ENCODE assay signal across 13 cellular contexts in the genomic region with DNA sequence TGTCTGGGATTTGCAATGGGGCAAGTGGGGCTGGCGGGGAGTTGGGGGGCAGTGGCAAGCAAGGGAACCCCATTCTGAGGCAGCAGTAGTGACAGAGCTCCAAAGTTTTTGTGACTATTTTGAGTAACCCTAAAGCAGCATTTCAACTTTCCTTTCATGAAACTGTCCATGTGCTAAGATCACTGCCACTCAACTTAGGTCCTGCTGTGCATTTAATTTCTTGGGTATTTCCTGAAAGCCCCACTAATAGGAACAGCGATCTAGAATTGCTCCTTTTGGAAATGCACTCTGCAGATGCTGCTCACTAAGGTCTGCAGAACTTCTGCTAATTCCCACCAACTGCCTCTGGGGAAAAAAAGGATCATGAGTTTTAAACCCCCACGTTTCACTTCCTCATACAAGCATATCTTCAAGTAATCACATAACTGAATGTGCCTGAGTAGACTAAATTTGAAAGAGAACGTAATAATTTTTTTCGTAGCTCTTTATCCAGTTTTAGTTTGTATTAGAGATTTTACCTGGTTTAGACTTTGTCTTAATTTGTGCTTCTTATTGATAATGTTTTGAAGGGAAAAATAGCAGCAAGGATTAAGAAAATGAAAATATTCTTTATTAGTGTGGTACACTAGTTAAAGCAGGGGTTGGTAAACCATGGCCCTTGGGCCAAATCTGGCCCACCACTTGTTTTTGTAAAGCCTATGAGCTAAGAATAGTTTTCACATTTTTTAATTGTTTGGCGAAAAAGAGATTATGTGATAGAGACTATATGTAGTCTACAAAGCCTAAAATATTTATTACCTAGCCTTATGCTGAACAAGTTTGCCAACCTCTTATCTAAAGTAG. TPM values are rescaled to one million over a fixed set of nuclear protein-coding genes. Genes with fewer than 3 reads are reported as not detected.
DNase-seq lines count a peak whose midpoint lies in the region; ATAC-seq lines count a peak whose summit lies in the region.
"Had no signal": no experiment of that assay in that cellular context is flagged by ENCODE, and none has a peak within 500 bp of the region (broad histone marks: within the 10 kb centered on the region; RNA-seq: fewer than 3 reads in every experiment).

No MANE protein-coding gene starts in this region.

- no peaks in the 10 kb centered on the region for H3K9me3 Mint-ChIP-seq in naive B cell
- H3K9me3 Mint-ChIP-seq: central memory CD8-positive, alpha-beta T cell; nephron progenitor cell had no signal

- peaks cover 4 to 7% (median 5%) of the 10 kb centered on the region in 3 donors for H3K4me1 Mint-ChIP-seq in naive B cell
- H3K4me1 Mint-ChIP-seq: central memory CD8-positive, alpha-beta T cell; nephron progenitor cell had no signal

- ATAC-seq in GM19023 (IDR thresholded peaks at IDR 0.05; ENCODE audit: unreplicated experiment) (peak; percentile 88), HG02759 (IDR thresholded peaks at IDR 0.05; ENCODE audit: unreplicated experiment) (peak; percentile 98), HG03575 (IDR thresholded peaks at IDR 0.05; ENCODE audit: extremely low read depth, insufficient number of reproducible peaks, low FRiP score, unreplicated experiment) (peak; percentile 95), naive B cell (ENCODE audit: low read depth in 2 of 2) (peak; percentile 69 to 74)
- ATAC-seq: K562, SK-N-SH treated with all-trans-retinoic acid at 6 μM for 48 hours had no signal

- DNase-seq in naive B cell (peak; percentile 18), midbrain (lab: John Stamatoyannopoulos, UW) (no peak), kidney tubule cell (ENCODE audit: low spot score) (no peak)
- no peak for DNase-seq in stimulated activated CD4-positive, alpha-beta T cell treated with anti-CD3 and anti-CD28 coated beads, Interleukin-4, amount 100 ng/mL, for 4 hours
- no peak for DNase-seq in activated CD4-positive, alpha-beta T cell treated with anti-CD3 and anti-CD28 coated beads, Interleukin-2, amount 50 U/mL, for 4 hours
- DNase-seq: activated T-cell treated with anti-CD3 and anti-CD28 coated beads, Interleukin-2, amount 50 U/mL, for 48 hours; nephron progenitor cell had no signal

- H3K36me3 Mint-ChIP-seq in naive B cell, result no peaks in the 10 kb centered on the region

- H3K27me3 Mint-ChIP-seq in naive B cell, result peaks cover 0 to 15% (median 4%) of the 10 kb centered on the region in 3 donors
- H3K27me3 Mint-ChIP-seq: central memory CD8-positive, alpha-beta T cell had no signal

- H3K27ac Mint-ChIP-seq in naive B cell, result no peak overlapping the region
- H3K27ac Mint-ChIP-seq: nephron progenitor cell had no signal

- H3K4me3 Mint-ChIP-seq in naive B cell, result no peak overlapping the region
- H3K4me3 Mint-ChIP-seq: central memory CD8-positive, alpha-beta T cell; nephron progenitor cell had no signal

RNA-seq across cellular contexts. Expression of a gene that starts 56.9 kb away (rescaled TPM):
- not detected for polyA plus RNA-seq in naive B cell (ENCODE audit: low read depth in 6 of 6)
- polyA plus RNA-seq: K562 had no signal
